Comparison of ENCODE assay signal across 16 cellular contexts in genomic region chr4:153242848-153243324, GRCh38. TPM values are rescaled to one million over a fixed set of nuclear protein-coding genes. Genes with fewer than 3 reads are reported as not detected.
DNase-seq lines count a peak whose midpoint lies in the region; ATAC-seq, FAIRE-seq and TF ChIP-seq lines count a peak whose summit lies in the region.
"Had no signal": no experiment of that assay in that cellular context is flagged by ENCODE, and none has a peak within 500 bp of the region (broad histone marks: within the 10 kb centered on the region; RNA-seq: fewer than 3 reads in every experiment).

No MANE protein-coding gene starts in this region.

- no peaks in the 10 kb centered on the region for H3K27me3 ChIP-seq in BLaER1 treated with 17β-estradiol and CSF1 and Interleukin-3, amounts not matched to agents 10 nM and 100 nM
- no peaks in the 10 kb centered on the region for H3K27me3 ChIP-seq in DND-41 (ENCODE audit: insufficient read depth, low read length, poor library complexity)

- no peak for FAIRE-seq in kidney (lab: Jason Lieb, UNC)
- no peak for FAIRE-seq in urothelium cell line (lab: Jason Lieb, UNC)
- FAIRE-seq: GM12892 had no signal

- peak overlapping the region; percentile 3 to 53 (median 41); a peak in 17 of 22 replicates for H3K4me2 ChIP-seq in BLaER1 treated with 17β-estradiol and CSF1 and Interleukin-3, amounts not matched to agents 10 nM and 100 nM
- no peak overlapping the region for H3K4me2 ChIP-seq in DND-41 (ENCODE audit: insufficient read depth, low read length)
- H3K4me2 ChIP-seq: PC-9 had no signal

- no peaks in the 10 kb centered on the region for H3K36me3 ChIP-seq in BLaER1 treated with 17β-estradiol and CSF1 and Interleukin-3, amounts not matched to agents 10 nM and 100 nM
- H3K36me3 ChIP-seq in DND-41 (ENCODE audit: insufficient read depth, low read length) (no peaks in the 10 kb centered on the region), kidney (ENCODE audit: control insufficient read depth in 1 of 2, insufficient read depth in 2 of 2, low read length in 2 of 2) (peaks cover 0 to under 1% of the 10 kb centered on the region in 2 donors)

- peak; percentile 17 for DNase-seq in DND-41
- peak; percentile 46 for DNase-seq in NCI-H69 (lab: John Stamatoyannopoulos, UW)
- no peak for DNase-seq in kidney
- no peak for DNase-seq in NCI-H446 treated with DMSO at 0.1 percent for 48 hours (lab: John Stamatoyannopoulos, UW)
- no peak for DNase-seq in SIG-M5 (lab: John Stamatoyannopoulos, UW)
- DNase-seq in urothelium cell line (ENCODE audit: low spot score): no peak
- DNase-seq: activated T-cell treated with anti-CD3 and anti-CD28 coated beads, Interleukin-2, amount 50 U/mL, for 72 hours; aorta; CD4-positive, CD25-positive, alpha-beta regulatory T cell; erythroblast; PC-9; psoas muscle; stimulated activated CD4-positive, alpha-beta T cell treated with anti-CD3 and anti-CD28 coated beads, Interleukin-15, amount 100 ng/mL, for 24 hours had no signal

- no peak overlapping the region for H2AFZ ChIP-seq in DND-41 (ENCODE audit: low read depth, low read length)
- H2AFZ ChIP-seq: PC-9 had no signal

- intact Hi-C loops in kidney (cut with DNase I): no loop called here

- no peaks in the 10 kb centered on the region for H3K9me3 ChIP-seq in BLaER1 treated with 17β-estradiol and CSF1 and Interleukin-3, amounts not matched to agents 10 nM and 100 nM (replicated peaks in 1 of 11)
- H3K9me3 ChIP-seq in DND-41 (ENCODE audit: insufficient read depth, low read length, severe bottlenecking) (no peaks in the 10 kb centered on the region), kidney (ENCODE audit: control insufficient read depth in 1 of 2, low read length in 2 of 2) (no peaks in the 10 kb centered on the region)
- H3K9me3 ChIP-seq: psoas muscle had no signal

- H3K4me3 ChIP-seq in BLaER1 treated with 17β-estradiol and CSF1 and Interleukin-3, amounts not matched to agents 10 nM and 100 nM: no peak overlapping the region
- H3K4me3 ChIP-seq in DND-41 (ENCODE audit: low read depth in 1 of 2, low read length in 2 of 2) (no peak overlapping the region), kidney (ENCODE audit: low read length in 2 of 2) (peak overlapping the region in 1 of 2 donors; percentile 20)
- H3K4me3 ChIP-seq: coronary artery, PC-9, psoas muscle had no signal

- no peaks in the 10 kb centered on the region for H4K20me1 ChIP-seq in BLaER1 treated with 17β-estradiol and CSF1 and Interleukin-3, amounts not matched to agents 10 nM and 100 nM
- no peaks in the 10 kb centered on the region for H4K20me1 ChIP-seq in DND-41 (ENCODE audit: insufficient read depth, low read length)

- no peaks in the 10 kb centered on the region for H3K79me2 ChIP-seq in DND-41 (ENCODE audit: insufficient read depth, low read length)

- TF ChIP-seq CTCF in DND-41 (IDR thresholded peaks at IDR 0.05; ENCODE audit: borderline replicate concordance, extremely low read depth, low read length, poor library complexity, severe bottlenecking) (no peak), kidney (IDR thresholded peaks at IDR 0.05; ENCODE audit: borderline replicate concordance, extremely low read depth, insufficient read depth) (no peak)

- no peak overlapping the region for H3K27ac ChIP-seq in BLaER1 treated with 17β-estradiol and CSF1 and Interleukin-3, amounts not matched to agents 10 nM and 100 nM
- no peak overlapping the region for H3K27ac ChIP-seq in DND-41 (ENCODE audit: low read length)
- H3K27ac ChIP-seq in kidney (ENCODE audit: low read depth in 2 of 2, low read length in 2 of 2): peak overlapping the region; percentile 18 to 53
- H3K27ac ChIP-seq: coronary artery, PC-9, psoas muscle had no signal

- peaks cover 11 to 21% (median 14%) of the 10 kb centered on the region in 10 experiments; a peak in 19 of 20 replicates for H3K4me1 ChIP-seq in BLaER1 treated with 17β-estradiol and CSF1 and Interleukin-3, amounts not matched to agents 10 nM and 100 nM
- H3K4me1 ChIP-seq in DND-41 (ENCODE audit: insufficient read depth, low read length): no peaks in the 10 kb centered on the region
- peaks cover 30 to 32% of the 10 kb centered on the region in 2 donors for H3K4me1 ChIP-seq in kidney (ENCODE audit: control insufficient read depth in 1 of 2, insufficient read depth in 1 of 2, low read depth in 1 of 2, low read length in 2 of 2)

- peak; percentile 40 for ATAC-seq in DND-41 (ENCODE audit: insufficient read depth, low read depth)
- ATAC-seq: activated T-cell treated with anti-CD3 and anti-CD28 coated beads, Interleukin-2, amount 50 U/mL, for 72 hours had no signal

- no peak overlapping the region for H3K9ac ChIP-seq in BLaER1 treated with 17β-estradiol and CSF1 and Interleukin-3, amounts not matched to agents 10 nM and 100 nM
- no peak overlapping the region for H3K9ac ChIP-seq in DND-41 (ENCODE audit: low read depth, low read length)
- no peak overlapping the region for H3K9ac ChIP-seq in kidney (ENCODE audit: low read length in 2 of 2)

RNA-seq across cellular contexts. Expression of gene TRIM2, which starts 38.6 kb away (rescaled TPM):
- 122 TPM for total RNA-seq in kidney
- 23.3 TPM for polyA plus RNA-seq in kidney (ENCODE audit: insufficient read depth, low read depth, low replicate concordance)

Comparison
In these comparisons a context has a peak if more than half of its experiments do, and no peak if none do; other contexts are left out.
1. H3K27ac ChIP-seq: peak in kidney (2 of 2); none in BLaER1 treated with 17β-estradiol and CSF1 and Interleukin-3, amounts not matched to agents 10 nM and 100 nM (0 of 11) and DND-41 (single experiment).
2. DNase-seq: peak in DND-41 (single experiment) and NCI-H69 (single experiment); none in kidney (single experiment), NCI-H446 treated with DMSO at 0.1 percent for 48 hours (single experiment), SIG-M5 (single experiment) and urothelium cell line (single experiment).